Comparison of ENCODE assay signal across 23 cellular contexts in genomic region chr9:105046907-105047651, GRCh38.
DNase-seq lines count a peak whose midpoint lies in the region; ATAC-seq, FAIRE-seq and TF ChIP-seq lines count a peak whose summit lies in the region.
"Had no signal": no experiment of that assay in that cellular context is flagged by ENCODE, and none has a peak within 500 bp of the region (broad histone marks: within the 10 kb centered on the region; RNA-seq: fewer than 3 reads in every experiment).

No MANE protein-coding gene starts in this region.

- H3K4me1 Mint-ChIP-seq in CD14-positive monocyte = peaks cover 25% of the 10 kb centered on the region
- H3K4me1 Mint-ChIP-seq: activated naive CD8-positive, alpha-beta T cell treated with anti-CD3 and anti-CD28 coated beads, Interleukin-2, amount 10 ng/mL, durations not matched to agents 7 days and 5 days had no signal

- H3K27me3 ChIP-seq in keratinocyte (ENCODE audit: control insufficient read depth, extremely low read depth, insufficient read depth, low read length) = no peaks in the 10 kb centered on the region
- H3K27me3 ChIP-seq: BLaER1, colonic mucosa, esophagus muscularis mucosa, heart right ventricle, left lung, suprapubic skin had no signal

- dilution Hi-C loops in keratinocyte (cut with MboI; ENCODE audit: extremely low pct_ligation_motif_present, low sequenced_read_pairs) = no loop called here

- H3K9ac ChIP-seq in SK-N-MC (ENCODE audit: insufficient read length) (no peak overlapping the region), keratinocyte (ENCODE audit: control insufficient read depth, extremely low read depth, insufficient read depth, low read length) (no peak overlapping the region)
- H3K9ac ChIP-seq: BLaER1 had no signal

- H3K4me2 ChIP-seq in keratinocyte (ENCODE audit: control insufficient read depth, extremely low read depth, insufficient read depth, low read depth, low read length) = no peak overlapping the region
- H3K4me2 ChIP-seq: BLaER1, PC-9 had no signal

- no peaks in the 10 kb centered on the region for H3K9me3 Mint-ChIP-seq in CD14-positive monocyte
- H3K9me3 Mint-ChIP-seq: activated naive CD8-positive, alpha-beta T cell treated with anti-CD3 and anti-CD28 coated beads, Interleukin-2, amount 10 ng/mL, durations not matched to agents 7 days and 5 days had no signal

- peaks cover 10% of the 10 kb centered on the region for H3K4me1 ChIP-seq in keratinocyte (ENCODE audit: control insufficient read depth, extremely low read depth, insufficient read depth, low read length)
- H3K4me1 ChIP-seq: colonic mucosa, suprapubic skin had no signal

- H3K27ac Mint-ChIP-seq in CD14-positive monocyte = no peak overlapping the region
- H3K27ac Mint-ChIP-seq: activated CD4-positive, alpha-beta T cell treated with anti-CD3 and anti-CD28 coated beads, Interleukin-2, amount 10 ng/mL, durations not matched to agents 7 days and 5 days; activated naive CD8-positive, alpha-beta T cell treated with anti-CD3 and anti-CD28 coated beads, Interleukin-2, amount 10 ng/mL, durations not matched to agents 7 days and 5 days; progenitor cell of endocrine pancreas had no signal

- no peak overlapping the region for H2AFZ ChIP-seq in keratinocyte (ENCODE audit: control insufficient read depth, low read length)
- H2AFZ ChIP-seq: PC-9 had no signal

- no peaks in the 10 kb centered on the region for H3K9me3 ChIP-seq in SK-N-MC (ENCODE audit: low read depth, low read length)
- no peaks in the 10 kb centered on the region for H3K9me3 ChIP-seq in keratinocyte (ENCODE audit: control insufficient read depth, low read depth, low read length)
- H3K9me3 ChIP-seq: BLaER1, colonic mucosa, esophagus muscularis mucosa, heart right ventricle, left lung, suprapubic skin had no signal

- ATAC-seq in omental fat pad (ENCODE audit: low FRiP score) = no peak
- ATAC-seq: GM12878, HCT116, left lung had no signal

- H3K27me3 Mint-ChIP-seq in CD14-positive monocyte (ENCODE audit: low read depth in 3 of 3) = no peaks in the 10 kb centered on the region
- H3K27me3 Mint-ChIP-seq: activated CD4-positive, alpha-beta T cell treated with anti-CD3 and anti-CD28 coated beads, Interleukin-2, amount 10 ng/mL, durations not matched to agents 7 days and 5 days had no signal

- H3K9me1 ChIP-seq in keratinocyte (ENCODE audit: control insufficient read depth, extremely low read depth, insufficient read depth, low read length) = no peaks in the 10 kb centered on the region

- TF ChIP-seq CTCF in D721Med (IDR thresholded peaks at IDR 0.05; ENCODE audit: insufficient read depth, missing control alignments) = no peak
- TF ChIP-seq CTCF in keratinocyte (optimal IDR thresholded peaks at IDR 0.05 in 1 of 3, IDR thresholded peaks at IDR 0.05 in 1 of 3, conservative IDR thresholded peaks at IDR 0.05 in 1 of 3; ENCODE audit: extremely low read depth in 1 of 3, insufficient read depth in 2 of 3, low read length in 3 of 3) = no peak
- TF ChIP-seq CTCF in omental fat pad (IDR thresholded peaks at IDR 0.05) = no peak
- TF ChIP-seq CTCF in CD14-positive monocyte (IDR thresholded peaks at IDR 0.05) = no peak

- H4K20me1 ChIP-seq in keratinocyte (ENCODE audit: control insufficient read depth, extremely low read depth, insufficient read depth, low read length) = no peaks in the 10 kb centered on the region
- H4K20me1 ChIP-seq: BLaER1 had no signal

- H3K4me3 ChIP-seq in SK-N-MC (no peak overlapping the region), keratinocyte (ENCODE audit: control insufficient read depth in 2 of 3, extremely low read depth in 1 of 3, insufficient read depth in 2 of 3, low read depth in 1 of 3, low read length in 3 of 3) (no peak overlapping the region)
- H3K4me3 ChIP-seq: BLaER1, colonic mucosa, esophagus muscularis mucosa, GM12878, heart right ventricle, left lung, PC-9, suprapubic skin had no signal

- H3K36me3 Mint-ChIP-seq in CD14-positive monocyte = peaks cover 0 to 2% of the 10 kb centered on the region in 2 donors
- H3K36me3 Mint-ChIP-seq: activated naive CD8-positive, alpha-beta T cell treated with anti-CD3 and anti-CD28 coated beads, Interleukin-2, amount 10 ng/mL, durations not matched to agents 7 days and 5 days had no signal

- H3K27ac ChIP-seq in SK-N-MC (no peak overlapping the region), keratinocyte (ENCODE audit: control insufficient read depth, insufficient read depth, low read length) (no peak overlapping the region)
- H3K27ac ChIP-seq: BLaER1, colonic mucosa, esophagus muscularis mucosa, heart right ventricle, left lung, PC-9, suprapubic skin had no signal

- H3K36me3 ChIP-seq in SK-N-MC (ENCODE audit: insufficient read depth, low read length) = no peaks in the 10 kb centered on the region
- no peaks in the 10 kb centered on the region for H3K36me3 ChIP-seq in keratinocyte (ENCODE audit: control insufficient read depth in 2 of 2, extremely low read depth in 1 of 2, insufficient read depth in 2 of 2, low read length in 2 of 2)
- H3K36me3 ChIP-seq: BLaER1, colonic mucosa, esophagus muscularis mucosa, heart right ventricle, left lung, suprapubic skin had no signal

- intact Hi-C loops in CD14-positive monocyte (cut with micrococcal nuclease) = no loop called here

- no peak overlapping the region for H3K4me3 Mint-ChIP-seq in CD14-positive monocyte
- H3K4me3 Mint-ChIP-seq: activated CD4-positive, alpha-beta T cell treated with anti-CD3 and anti-CD28 coated beads, Interleukin-2, amount 10 ng/mL, durations not matched to agents 7 days and 5 days; activated naive CD8-positive, alpha-beta T cell treated with anti-CD3 and anti-CD28 coated beads, Interleukin-2, amount 10 ng/mL, durations not matched to agents 7 days and 5 days had no signal

- no peaks in the 10 kb centered on the region for H3K79me2 ChIP-seq in keratinocyte (ENCODE audit: control insufficient read depth, insufficient read depth, low read length)

- peak; percentile 94 for FAIRE-seq in D721Med (lab: Jason Lieb, UNC)
- FAIRE-seq in keratinocyte (lab: Jason Lieb, UNC) = peak; percentile 26
- FAIRE-seq: GM12878 had no signal

- no peak for DNase-seq in D721Med (ENCODE audit: insufficient read length, low spot score)
- peak; percentile 37 for DNase-seq in NCI-H1092 treated with DMSO at 0.1 percent for 48 hours (lab: John Stamatoyannopoulos, UW)
- peak; percentile 6 for DNase-seq in SK-N-MC (ENCODE audit: low read depth, low spot score)
- DNase-seq in keratinocyte (ENCODE audit: low read depth, low spot score) = no peak
- DNase-seq in activated T-cell treated with anti-CD3 and anti-CD28 coated beads for 4 hours = no peak
- DNase-seq in SIG-M5 treated with dmso at 0.1 percent for 504 hours (lab: John Stamatoyannopoulos, UW; ENCODE audit: unreplicated experiment) = no peak
- DNase-seq in omental fat pad (ENCODE audit: low spot score) = no peak
- no peak for DNase-seq in CD14-positive monocyte (ENCODE audit: low spot score)
- DNase-seq: activated CD4-positive, alpha-beta T cell treated with anti-CD3 and anti-CD28 coated beads, Interleukin-2, amount 10 ng/mL, durations not matched to agents 7 days and 5 days; activated naive CD8-positive, alpha-beta T cell treated with anti-CD3 and anti-CD28 coated beads, Interleukin-2, amount 10 ng/mL, durations not matched to agents 7 days and 5 days; activated T-cell treated with anti-CD3 and anti-CD28 coated beads, Interleukin-2, amount 50 U/mL, for 1 hour; colonic mucosa; heart right ventricle; KBM-7; left lung; NCI-H1930; PC-9 had no signal

Comparison
In these comparisons a context has a peak if more than half of its experiments do, and no peak if none do; other contexts are left out.
1. DNase-seq: peak in NCI-H1092 treated with DMSO at 0.1 percent for 48 hours (single experiment) and SK-N-MC (single experiment); none in D721Med (single experiment), keratinocyte (single experiment), activated T-cell treated with anti-CD3 and anti-CD28 coated beads for 4 hours (single experiment), SIG-M5 treated with dmso at 0.1 percent for 504 hours (single experiment), omental fat pad (single experiment) and CD14-positive monocyte (single experiment).